ENCODE assay signal across 1 cellular context in the genomic region with DNA sequence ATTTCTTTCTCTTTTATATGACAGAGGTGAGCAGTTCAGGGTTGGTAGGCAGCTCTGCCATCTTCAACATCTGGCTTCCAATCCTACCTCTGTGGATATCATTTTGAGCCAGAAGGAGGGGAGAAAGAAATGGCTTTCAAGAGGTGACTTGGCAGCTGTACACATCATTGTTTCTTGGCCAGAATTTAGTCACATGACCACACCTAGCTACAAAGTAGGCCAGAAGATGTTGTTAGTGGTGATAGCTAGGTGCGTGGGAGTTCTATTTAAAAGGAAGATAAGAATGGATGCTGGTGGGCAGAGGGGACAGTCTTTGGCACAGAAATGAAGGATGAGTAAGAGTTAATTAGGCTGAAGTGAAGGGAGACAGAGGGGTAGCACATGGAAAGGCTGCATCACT.
TF ChIP-seq lines count a peak whose summit lies in the region.

No MANE protein-coding gene starts in this region.

TF ChIP-seq in IMR-90, 13 proteins besides CTCF, POLR2A, EP300 and RAD21:
- TF ChIP-seq RCOR1 (IDR thresholded peaks at IDR 0.05; ENCODE audit: insufficient replicate concordance, low read length) (no peak), SMC3 (IDR thresholded peaks at IDR 0.05; ENCODE audit: low read depth, low read length) (no peak), NFE2L2 (IDR thresholded peaks at IDR 0.05; ENCODE audit: low read depth, low read length) (no peak), USF2 (IDR thresholded peaks at IDR 0.05; ENCODE audit: low read depth, low read length) (no peak), CHD1 (IDR thresholded peaks at IDR 0.05; ENCODE audit: low read depth, low read length) (no peak), FOS (IDR thresholded peaks at IDR 0.05; ENCODE audit: low read depth, low read length) (no peak), MXI1 (IDR thresholded peaks at IDR 0.05; ENCODE audit: borderline replicate concordance, low read depth, low read length) (no peak), MAZ (IDR thresholded peaks at IDR 0.05; ENCODE audit: borderline replicate concordance, low read depth, low read length) (no peak)
- TF ChIP-seq, protein P1, sequence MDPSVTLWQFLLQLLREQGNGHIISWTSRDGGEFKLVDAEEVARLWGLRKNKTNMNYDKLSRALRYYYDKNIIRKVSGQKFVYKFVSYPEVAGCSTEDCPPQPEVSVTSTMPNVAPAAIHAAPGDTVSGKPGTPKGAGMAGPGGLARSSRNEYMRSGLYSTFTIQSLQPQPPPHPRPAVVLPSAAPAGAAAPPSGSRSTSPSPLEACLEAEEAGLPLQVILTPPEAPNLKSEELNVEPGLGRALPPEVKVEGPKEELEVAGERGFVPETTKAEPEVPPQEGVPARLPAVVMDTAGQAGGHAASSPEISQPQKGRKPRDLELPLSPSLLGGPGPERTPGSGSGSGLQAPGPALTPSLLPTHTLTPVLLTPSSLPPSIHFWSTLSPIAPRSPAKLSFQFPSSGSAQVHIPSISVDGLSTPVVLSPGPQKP (IDR thresholded peaks at IDR 0.05; ENCODE audit: borderline replicate concordance, low read depth, low read length): no peak
TF ChIP-seq in IMR-90: peak in this region for 0.
